Comparison of ENCODE assay signal across 10 cellular contexts in genomic region chr1:41664861-41665640, GRCh38.
DNase-seq lines count a peak whose midpoint lies in the region; ATAC-seq and TF ChIP-seq lines count a peak whose summit lies in the region.
"Had no signal": no experiment of that assay in that cellular context is flagged by ENCODE, and none has a peak within 500 bp of the region (broad histone marks: within the 10 kb centered on the region; RNA-seq: fewer than 3 reads in every experiment).

No MANE protein-coding gene starts in this region.

- no peak overlapping the region for H3K27ac Mint-ChIP-seq in glutamatergic neuron (ENCODE audit: unreplicated experiment)

- DNase-seq in right atrium auricular region (ENCODE audit: low spot score) (peak; percentile 75), left ventricle myocardium superior (no peak), SW480 (ENCODE audit: low spot score) (peak; percentile 60), glutamatergic neuron (no peak), NCI-H1048 (lab: John Stamatoyannopoulos, UW) (no peak)
- no peak for DNase-seq in activated CD8-positive, alpha-beta memory T cell treated with anti-CD3 and anti-CD28 coated beads, Interleukin-2, amount 50 U/mL, for 4 hours
- no peak for DNase-seq in stimulated activated CD8-positive, alpha-beta memory T cell treated with anti-CD3 and anti-CD28 coated beads, Interleukin-4, amount 100 ng/mL, for 48 hours
- DNase-seq: activated T-cell treated with anti-CD3 and anti-CD28 coated beads, Interleukin-2, amount 50 U/mL, for 4 hours; NCI-H1436 treated with DMSO at 0.1 percent for 48 hours had no signal

- H3K36me3 Mint-ChIP-seq in glutamatergic neuron (ENCODE audit: unreplicated experiment): no peaks in the 10 kb centered on the region

- peaks cover 0 to 27% of the 10 kb centered on the region in 2 donors for H3K4me1 ChIP-seq in right atrium auricular region

- peaks cover 39% of the 10 kb centered on the region for H3K4me1 Mint-ChIP-seq in glutamatergic neuron (ENCODE audit: low read depth, unreplicated experiment)

- peaks cover 9% of the 10 kb centered on the region for H3K9me3 Mint-ChIP-seq in glutamatergic neuron (ENCODE audit: unreplicated experiment)
- H3K9me3 Mint-ChIP-seq: activated T-cell treated with anti-CD3 and anti-CD28 coated beads, Interleukin-2, amount 50 U/mL, for 4 hours had no signal

- intact Hi-C loops in left ventricle myocardium superior (cut with micrococcal nuclease): no loop called here

- peaks cover 22% of the 10 kb centered on the region for H3K27me3 Mint-ChIP-seq in glutamatergic neuron (ENCODE audit: unreplicated experiment)

- TF ChIP-seq CTCF in right atrium auricular region (IDR thresholded peaks at IDR 0.05) (no peak), glutamatergic neuron (IDR thresholded peaks at IDR 0.05; ENCODE audit: partially characterized antibody, unreplicated experiment) (no peak)

- ATAC-seq in left ventricle myocardium superior: no peak
- ATAC-seq in GM18909 (IDR thresholded peaks at IDR 0.05; ENCODE audit: poor library complexity, unreplicated experiment): no peak
- ATAC-seq: activated T-cell treated with anti-CD3 and anti-CD28 coated beads, Interleukin-2, amount 50 U/mL, for 4 hours had no signal

- H3K36me3 ChIP-seq in right atrium auricular region: no peaks in the 10 kb centered on the region

- H3K9me3 ChIP-seq in right atrium auricular region: no peaks in the 10 kb centered on the region

- no peaks in the 10 kb centered on the region for H3K27me3 ChIP-seq in right atrium auricular region

- H3K4me3 ChIP-seq in right atrium auricular region: no peak overlapping the region

- H3K27ac ChIP-seq in right atrium auricular region: no peak overlapping the region

- H3K4me3 Mint-ChIP-seq in glutamatergic neuron (ENCODE audit: unreplicated experiment): peak overlapping the region; percentile 20

Comparison
In these comparisons a context has a peak if more than half of its experiments do, and no peak if none do; other contexts are left out.
1. DNase-seq: peak in right atrium auricular region (single experiment) and SW480 (single experiment); none in left ventricle myocardium superior (single experiment), glutamatergic neuron (single experiment), activated CD8-positive, alpha-beta memory T cell treated with anti-CD3 and anti-CD28 coated beads, Interleukin-2, amount 50 U/mL, for 4 hours (single experiment), NCI-H1048 (single experiment) and stimulated activated CD8-positive, alpha-beta memory T cell treated with anti-CD3 and anti-CD28 coated beads, Interleukin-4, amount 100 ng/mL, for 48 hours (single experiment).